In the genomic region with DNA sequence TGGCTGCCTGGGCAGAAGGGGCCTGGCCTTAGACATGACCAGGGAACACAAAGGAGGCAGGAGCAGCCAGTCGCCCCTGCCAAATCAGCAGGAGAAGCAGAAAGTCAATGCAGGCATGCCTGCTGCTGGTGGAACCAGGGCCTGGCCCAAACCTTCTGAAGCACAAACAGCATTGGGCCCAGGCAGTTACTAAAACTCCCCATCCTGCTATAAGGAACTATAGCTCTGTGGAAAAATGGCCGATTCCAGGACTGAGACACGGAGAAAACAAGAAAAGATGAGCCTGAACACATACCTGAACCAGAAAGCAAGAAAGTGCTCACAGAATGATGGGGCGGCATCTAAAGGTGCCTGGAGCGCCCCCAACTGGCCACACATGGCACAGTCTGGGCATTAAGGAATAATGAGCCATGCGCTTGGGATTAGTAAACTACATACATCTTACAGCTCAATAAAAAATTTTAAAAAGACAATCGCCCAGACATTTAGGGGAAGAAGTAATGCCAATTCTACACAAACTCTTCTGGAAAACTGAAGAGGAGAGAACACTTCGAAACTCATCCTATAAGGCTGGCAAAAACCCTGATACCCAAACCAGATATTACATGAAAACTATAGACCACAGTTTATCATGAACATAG, we compare ENCODE assay signal across 8 cellular contexts. TPM values are rescaled to one million over a fixed set of nuclear protein-coding genes. Genes with fewer than 3 reads are reported as not detected.
DNase-seq lines count a peak whose midpoint lies in the region; ATAC-seq, FAIRE-seq and TF ChIP-seq lines count a peak whose summit lies in the region.
"Not testable (repeated sequence)": the region's sequence is repeated elsewhere in the genome, so short reads cannot be mapped to it uniquely, and the experiment has no call there.

No MANE protein-coding gene starts in this region.

- H3K36me3 ChIP-seq in endodermal cell (ENCODE audit: control insufficient read depth, insufficient read depth, low read length); HepG2 (replicated peaks in 1 of 2; ENCODE audit: control insufficient read depth in 1 of 2, insufficient read depth in 2 of 2, low read length in 2 of 2): not testable (repeated sequence)

- peak overlapping the region; percentile 81 for H3K27ac Mint-ChIP-seq in T-helper 17 cell
- H3K27ac Mint-ChIP-seq in endodermal cell, result not testable (repeated sequence)

- in situ Hi-C loops in ACHN (cut with HindIII; ENCODE audit: low pct_ligation_motif_present, low pct_unique_long_range_greater_than_20kb, low sequenced_read_pairs); HepG2 (cut with HindIII; ENCODE audit: extremely low pct_ligation_motif_present, low pct_unique_long_range_greater_than_20kb): not testable (repeated sequence)

- BruUV-seq in HepG2 (replicated peaks; lab: Mats Ljungman, UMichigan), result not testable (repeated sequence)

- not testable (repeated sequence) for H4K20me1 ChIP-seq in HepG2 (ENCODE audit: insufficient read depth, low read length)

- intact Hi-C loops in HepG2 (cut with micrococcal nuclease; ENCODE audit: unreplicated experiment); sciatic nerve (cut with DNase I): not testable (repeated sequence)

- not testable (repeated sequence) for H2AFZ ChIP-seq in HepG2 (ENCODE audit: low read length)

- not testable (repeated sequence) for ATAC-seq in T-helper 17 cell, HepG2, sciatic nerve

- 60 to 83% methylated on average over 1 to 3 of the region's 8 CpGs for WGBS in endodermal cell (ENCODE audit: insufficient coverage in 1 of 2, insufficient read length in 1 of 2), 2 experiments
- 53% methylated on average over 7 of the region's 8 CpGs for WGBS in HepG2 (ENCODE audit: low lambda C conversion rate)

- POLR2A ChIA-PET in HepG2 (lab: Yijun Ruan, JAX), result not testable (repeated sequence)

- not testable (repeated sequence) for TF ChIP-seq EP300 in HepG2 (IDR thresholded peaks at IDR 0.05; ENCODE audit: low read depth in 2 of 2, low read length in 2 of 2); HepG2 (CRISPR knock-in tag; IDR thresholded peaks at IDR 0.05; ENCODE audit: borderline replicate concordance)

- H3K4me3 Mint-ChIP-seq in T-helper 17 cell, result peak overlapping the region; percentile 53
- not testable (repeated sequence) for H3K4me3 Mint-ChIP-seq in endodermal cell

- not testable (repeated sequence) for H3K4me1 ChIP-seq in endodermal cell (ENCODE audit: control insufficient read depth, insufficient read depth, low read length)
- peaks cover 43% of the 10 kb centered on the region for H3K4me1 ChIP-seq in HepG2 (ENCODE audit: insufficient read depth, low read length)

- H3K4me1 Mint-ChIP-seq in T-helper 17 cell (peaks cover 25% of the 10 kb centered on the region), endodermal cell (peaks cover 25% of the 10 kb centered on the region)

- H3K36me3 Mint-ChIP-seq in T-helper 17 cell (ENCODE audit: low read depth); endodermal cell (ENCODE audit: low read depth): not testable (repeated sequence)

- not testable (repeated sequence) for H3K4me2 ChIP-seq in HepG2 (ENCODE audit: low read depth, low read length)

- peak; percentile 22 for DNase-seq in ACHN
- not testable (repeated sequence) for DNase-seq in GM12865 (ENCODE audit: low read depth); T-helper 17 cell; HepG2 (ENCODE audit: low spot score)
- peak; percentile 48 for DNase-seq in NAMALWA (ENCODE audit: low spot score)
- peak; percentile 80 for DNase-seq in activated effector memory CD4-positive, alpha-beta T cell treated with anti-CD3 and anti-CD28 coated beads, Interleukin-2, amount 50 U/mL, for 16 hours
- peak; percentile 52 for DNase-seq in endodermal cell
- peak; percentile 41 for DNase-seq in sciatic nerve (ENCODE audit: low spot score)

- H3K27ac ChIP-seq in endodermal cell (ENCODE audit: low read depth, low read length); HepG2 (ENCODE audit: extremely low read length, insufficient read depth, low read length): not testable (repeated sequence)

- CTCF ChIA-PET in HepG2 (lab: Yijun Ruan, JAX; ENCODE audit: low intra/inter-chr PET ratio, low total read pairs), result not testable (repeated sequence)

- TF ChIP-seq RAD21 in HepG2 (CRISPR knock-in tag; IDR thresholded peaks at IDR 0.05), result not testable (repeated sequence)

- not testable (repeated sequence) for H3K79me2 ChIP-seq in HepG2 (ENCODE audit: insufficient read depth, low read length)

- H3K9me3 ChIP-seq in T-helper 17 cell (ENCODE audit: control insufficient read depth, low read length, poor library complexity, severe bottlenecking); endodermal cell (ENCODE audit: control insufficient read depth, low read length); HepG2 (ENCODE audit: low read length): not testable (repeated sequence)

- not testable (repeated sequence) for H3K27me3 ChIP-seq in endodermal cell (ENCODE audit: control insufficient read depth, insufficient read depth, low read length, poor library complexity, severe bottlenecking); HepG2 (ENCODE audit: control insufficient read depth in 1 of 2, insufficient read depth in 2 of 2, low read length in 2 of 2)

- TF ChIP-seq POLR2A in HepG2 (IDR thresholded peaks at IDR 0.05; ENCODE audit: insufficient read depth in 1 of 2, low read depth in 2 of 2, low read length in 2 of 2), result not testable (repeated sequence)

- H3K4me3 ChIP-seq in GM12865 (ENCODE audit: low read depth, low read length); endodermal cell (ENCODE audit: low read length); HepG2 (replicated peaks in 1 of 3; ENCODE audit: insufficient read depth in 1 of 3, low read depth in 2 of 3, low read length in 3 of 3): not testable (repeated sequence)

- TF ChIP-seq CTCF in GM12865 (IDR thresholded peaks at IDR 0.05; ENCODE audit: insufficient read depth, low read depth, low read length, missing control alignments), result peak; percentile 42
- peak; percentile 80 for TF ChIP-seq CTCF in endodermal cell (conservative IDR thresholded peaks at IDR 0.05)
- TF ChIP-seq CTCF in HepG2 (CRISPR knock-in tag; IDR thresholded peaks at IDR 0.05), result peak; percentile 56

- not testable (repeated sequence) for H3K9me3 Mint-ChIP-seq in endodermal cell

- H3K9ac ChIP-seq in endodermal cell (ENCODE audit: extremely low read depth, low read length, poor library complexity, severe bottlenecking); HepG2 (ENCODE audit: insufficient read depth, low read depth, low read length): not testable (repeated sequence)

- H3K27me3 Mint-ChIP-seq in T-helper 17 cell; endodermal cell (ENCODE audit: insufficient read depth): not testable (repeated sequence)

- peak; percentile 62 for FAIRE-seq in HepG2 (lab: Jason Lieb, UNC)

RNA-seq across cellular contexts. Expression of gene DGCR6L, which starts 2.3 kb away (rescaled TPM):
- total RNA-seq in T-helper 17 cell (10 to 100 TPM; 29.2 to 31.7 TPM), endodermal cell (10 to 100 TPM; 51.3 to 53.7 TPM), HepG2 (2016; rRNA removed; fragmentation: Illumina TruSeq; extraction: Trizol) (28.6 and 35.3 TPM in 2 replicates), sciatic nerve (28.9 TPM)
- 47.1 TPM for polyA plus RNA-seq in endodermal cell (2013, experiment 1 of 2)
- polyA plus RNA-seq in endodermal cell (2013, experiment 2 of 2), result 44.6 TPM
- total RNA-seq in HepG2 (2016; cell fraction: cytosol; rRNA removed; fragmentation: Illumina TruSeq; extraction: Trizol; ENCODE audit: low read depth), result 183 and 197 TPM in 2 replicates
- 29.9 and 35.6 TPM in 2 replicates for total RNA-seq in HepG2 (2016; cell fraction: insoluble cytoplasmic fraction; rRNA removed; fragmentation: Illumina TruSeq; extraction: Trizol)
- 126 and 141 TPM in 2 replicates for total RNA-seq in HepG2 (2016; cell fraction: membrane; rRNA removed; fragmentation: Illumina TruSeq; extraction: Trizol)
- 12.8 and 14.2 TPM in 2 replicates for total RNA-seq in HepG2 (2016; cell fraction: nucleus; rRNA removed; fragmentation: Illumina TruSeq; extraction: Trizol)
- polyA plus RNA-seq in HepG2 (2011; rRNA removed), result 17.5 and 21.0 TPM in 2 replicates
- 19.5 and 31.1 TPM in 2 replicates for polyA plus RNA-seq in HepG2 (2011; cell fraction: cytosol; rRNA removed)
- polyA plus RNA-seq in HepG2 (2011; cell fraction: nucleus; rRNA removed), result 16.0 and 19.9 TPM in 2 replicates
- polyA plus RNA-seq in HepG2 (2012), result 11.2 and 14.4 TPM in 2 replicates
- 265 and 266 TPM in 2 replicates for polyA plus RNA-seq in HepG2 (2016; cell fraction: cytosol; fragmentation: Illumina TruSeq; extraction: Trizol; ENCODE audit: low read depth)
- 34.5 and 37.0 TPM in 2 replicates for polyA plus RNA-seq in HepG2 (2016; cell fraction: insoluble cytoplasmic fraction; fragmentation: Illumina TruSeq; extraction: Trizol; ENCODE audit: low read depth)
- 152 and 154 TPM in 2 replicates for polyA plus RNA-seq in HepG2 (2016; cell fraction: membrane; fragmentation: Illumina TruSeq; extraction: Trizol; ENCODE audit: low read depth)
- 28.6 and 30.7 TPM in 2 replicates for polyA plus RNA-seq in HepG2 (2016; cell fraction: nucleus; fragmentation: Illumina TruSeq; extraction: Trizol; ENCODE audit: insufficient read depth, low read depth)
- polyA minus RNA-seq in HepG2 (2011; rRNA and poly(A)+ RNA removed; ENCODE audit: low replicate concordance), result 13.0 and 13.4 TPM in 2 replicates
- 6.3 and 8.1 TPM in 2 replicates for polyA minus RNA-seq in HepG2 (2011; cell fraction: cytosol; rRNA and poly(A)+ RNA removed)
- 3.0 and 4.2 TPM in 2 replicates for polyA minus RNA-seq in HepG2 (2011; cell fraction: nucleus; rRNA and poly(A)+ RNA removed)

RNA-seq across cellular contexts. Expression of gene RTN4R, which starts 49.4 kb away (rescaled TPM):
- 1 to 10 TPM in 1 of 2 donors, under 1 TPM in 1; 0.68 to 2.1 TPM for total RNA-seq in T-helper 17 cell
- total RNA-seq in endodermal cell, result 10 to 100 TPM; 12.8 to 17.7 TPM
- polyA plus RNA-seq in endodermal cell (2013, experiment 1 of 2), result 28.2 TPM
- 24.1 TPM for polyA plus RNA-seq in endodermal cell (2013, experiment 2 of 2)
- 0.11 and 0.22 TPM in 2 replicates for total RNA-seq in HepG2 (2016; rRNA removed; fragmentation: Illumina TruSeq; extraction: Trizol)
- 0.20 and 0.35 TPM in 2 replicates for total RNA-seq in HepG2 (2016; cell fraction: cytosol; rRNA removed; fragmentation: Illumina TruSeq; extraction: Trizol; ENCODE audit: low read depth)
- total RNA-seq in HepG2 (2016; cell fraction: insoluble cytoplasmic fraction; rRNA removed; fragmentation: Illumina TruSeq; extraction: Trizol), result 0.10 and 0.35 TPM in 2 replicates
- total RNA-seq in HepG2 (2016; cell fraction: membrane; rRNA removed; fragmentation: Illumina TruSeq; extraction: Trizol), result 0.49 and 0.93 TPM in 2 replicates
- 0.65 TPM in 1 of 2 replicates, not detected in the other for total RNA-seq in HepG2 (2016; cell fraction: nucleus; rRNA removed; fragmentation: Illumina TruSeq; extraction: Trizol)
- 0.54 and 0.77 TPM in 2 replicates for polyA plus RNA-seq in HepG2 (2011; rRNA removed)
- polyA plus RNA-seq in HepG2 (2011; cell fraction: cytosol; rRNA removed), result 0.36 and 1.4 TPM in 2 replicates
- 0.54 and 1.4 TPM in 2 replicates for polyA plus RNA-seq in HepG2 (2011; cell fraction: nucleus; rRNA removed)
- polyA plus RNA-seq in HepG2 (2012), result 0.07 and 0.17 TPM in 2 replicates
- 0.42 and 0.51 TPM in 2 replicates for polyA plus RNA-seq in HepG2 (2016; cell fraction: cytosol; fragmentation: Illumina TruSeq; extraction: Trizol; ENCODE audit: low read depth)
- polyA plus RNA-seq in HepG2 (2016; cell fraction: insoluble cytoplasmic fraction; fragmentation: Illumina TruSeq; extraction: Trizol; ENCODE audit: low read depth), result 0.57 and 0.67 TPM in 2 replicates
- 0.86 and 1.3 TPM in 2 replicates for polyA plus RNA-seq in HepG2 (2016; cell fraction: membrane; fragmentation: Illumina TruSeq; extraction: Trizol; ENCODE audit: low read depth)
- 0.70 and 1.5 TPM in 2 replicates for polyA plus RNA-seq in HepG2 (2016; cell fraction: nucleus; fragmentation: Illumina TruSeq; extraction: Trizol; ENCODE audit: insufficient read depth, low read depth)
- 2.3 and 4.0 TPM in 2 replicates for polyA minus RNA-seq in HepG2 (2011; rRNA and poly(A)+ RNA removed; ENCODE audit: low replicate concordance)
- 0.99 and 1.4 TPM in 2 replicates for polyA minus RNA-seq in HepG2 (2011; cell fraction: cytosol; rRNA and poly(A)+ RNA removed)
- polyA minus RNA-seq in HepG2 (2011; cell fraction: nucleus; rRNA and poly(A)+ RNA removed), result not detected in 2 replicates
- total RNA-seq in sciatic nerve, result 4.4 TPM
